ENCODE assay signal across 8 cellular contexts in genomic region chr16:53098526-53099317, GRCh38. TPM values are rescaled to one million over a fixed set of nuclear protein-coding genes. Genes with fewer than 3 reads are reported as not detected.
A peak's percentile ranks its signal among the peaks of the same experiment; 100 is the strongest.
DNase-seq lines count a peak whose midpoint lies in the region; ATAC-seq and TF ChIP-seq lines count a peak whose summit lies in the region.

No MANE protein-coding gene starts in this region.

- no peak for TF ChIP-seq CTCF in fibroblast of lung (conservative IDR thresholded peaks at IDR 0.05 in 1 of 2, IDR thresholded peaks at IDR 0.05 in 1 of 2; ENCODE audit: low read depth in 1 of 2, low read length in 2 of 2)

- H3K9ac ChIP-seq in BLaER1 (peak overlapping the region; percentile 84), NT2/D1 (ENCODE audit: insufficient read length, low read depth) (peak overlapping the region; percentile 72), fibroblast of lung (ENCODE audit: insufficient read depth, low read length) (peak overlapping the region; percentile 61)

- no peaks in the 10 kb centered on the region for H3K9me3 Mint-ChIP-seq in naive thymus-derived CD4-positive, alpha-beta T cell

- no peaks in the 10 kb centered on the region for H3K27me3 Mint-ChIP-seq in naive thymus-derived CD4-positive, alpha-beta T cell

- no peaks in the 10 kb centered on the region for H3K9me3 ChIP-seq in BLaER1
- no peaks in the 10 kb centered on the region for H3K9me3 ChIP-seq in NT2/D1 (ENCODE audit: insufficient read depth, low read length)
- H3K9me3 ChIP-seq in fibroblast of lung (ENCODE audit: control insufficient read depth, insufficient read depth, low read depth, low read length), result no peaks in the 10 kb centered on the region
- H3K9me3 ChIP-seq in naive thymus-derived CD4-positive, alpha-beta T cell (ENCODE audit: control insufficient read depth in 2 of 3, low read length in 3 of 3), result no peaks in the 10 kb centered on the region

- no peaks in the 10 kb centered on the region for H3K36me3 ChIP-seq in BLaER1
- peaks cover 7% of the 10 kb centered on the region for H3K36me3 ChIP-seq in NT2/D1 (ENCODE audit: insufficient read depth, insufficient read length, low read length)
- no peaks in the 10 kb centered on the region for H3K36me3 ChIP-seq in fibroblast of lung (ENCODE audit: control insufficient read depth, insufficient read depth, low read length)
- no peaks in the 10 kb centered on the region for H3K36me3 ChIP-seq in naive thymus-derived CD4-positive, alpha-beta T cell (ENCODE audit: control insufficient read depth in 2 of 3, insufficient read depth in 3 of 3, low read length in 3 of 3)

- H2AFZ ChIP-seq in fibroblast of lung (ENCODE audit: low read length), result no peak overlapping the region

- H3K27me3 ChIP-seq in BLaER1 (no peaks in the 10 kb centered on the region), NT2/D1 (ENCODE audit: insufficient read depth, insufficient read length) (no peaks in the 10 kb centered on the region), fibroblast of lung (ENCODE audit: control insufficient read depth, insufficient read depth, low read length) (no peaks in the 10 kb centered on the region)
- H3K27me3 ChIP-seq in naive thymus-derived CD4-positive, alpha-beta T cell (ENCODE audit: control insufficient read depth in 2 of 2, insufficient read depth in 2 of 2, low read length in 2 of 2), result no peaks in the 10 kb centered on the region

- peaks cover 10% of the 10 kb centered on the region for H3K79me2 ChIP-seq in fibroblast of lung (ENCODE audit: control insufficient read depth, insufficient read depth, low read length)

- POLR2A ChIA-PET in naive thymus-derived CD4-positive, alpha-beta T cell (lab: Charles Lee), result interaction anchor here (0.6 kb wide), 1 partner anchor 56 kb away, joined by 3 read pairs; no protein-coding TSS in a partner anchor

- peak overlapping the region; percentile 97 for H3K4me2 ChIP-seq in BLaER1
- peak overlapping the region; percentile 77 for H3K4me2 ChIP-seq in fibroblast of lung (ENCODE audit: extremely low read depth, insufficient read depth, low read length)

- peak overlapping the region; percentile 24 to 91 (median 66) for H3K27ac Mint-ChIP-seq in naive thymus-derived CD4-positive, alpha-beta T cell

- H3K4me1 ChIP-seq in BLaER1, result peaks cover 67% of the 10 kb centered on the region
- H3K4me1 ChIP-seq in NT2/D1 (ENCODE audit: insufficient read depth, insufficient read length), result peaks cover 8% of the 10 kb centered on the region
- peaks cover 21% of the 10 kb centered on the region for H3K4me1 ChIP-seq in fibroblast of lung (ENCODE audit: control insufficient read depth, extremely low read depth, insufficient read depth, low read length)
- H3K4me1 ChIP-seq in naive thymus-derived CD4-positive, alpha-beta T cell (ENCODE audit: control insufficient read depth in 2 of 2, insufficient read depth in 2 of 2, low read length in 2 of 2), result peaks cover 11 to 26% of the 10 kb centered on the region in 2 donors

- ATAC-seq in GM19035 (IDR thresholded peaks at IDR 0.05; ENCODE audit: unreplicated experiment) (peak; percentile 65), HG03280 (IDR thresholded peaks at IDR 0.05; ENCODE audit: unreplicated experiment) (peak; percentile 67)
- ATAC-seq in naive thymus-derived CD4-positive, alpha-beta T cell, result peak; percentile 87

- intact Hi-C loops in naive thymus-derived CD4-positive, alpha-beta T cell (cut with micrococcal nuclease), result loop anchor here (1.0 to 2.0 kb wide), 4 partner anchors 32 to 405 kb away; partner anchors contain the start of genes AKTIP (in 1 of the 2) and CHD9 (in 1 of the 2)

- H3K27ac ChIP-seq in BLaER1 (peak overlapping the region; percentile 94), fibroblast of lung (ENCODE audit: insufficient read depth, low read length) (peak overlapping the region; percentile 81), temporal lobe (ENCODE audit: low read depth, low read length) (peak overlapping the region; percentile 90)
- peak overlapping the region; percentile 29 for H3K27ac ChIP-seq in naive thymus-derived CD4-positive, alpha-beta T cell (ENCODE audit: low read depth, low read length)

- DNase-seq in NT2/D1 (ENCODE audit: low read depth, low spot score) (peak; percentile 71), fibroblast of lung (ENCODE audit: low read depth in 2 of 2) (peak; percentile 97 to 98)
- DNase-seq in activated T-cell treated with anti-CD3 and anti-CD28 coated beads, Interleukin-2, amount 50 U/mL, for 1 hour, result peak; percentile 37
- DNase-seq in naive thymus-derived CD4-positive, alpha-beta T cell, result peak in 8 of 9 donors; percentile 4 to 47 (median 14)

- CTCF ChIA-PET in naive thymus-derived CD4-positive, alpha-beta T cell (lab: Charles Lee), result interaction anchor here (0.6 kb wide), 1 partner anchor 713 kb away, joined by 4 read pairs; no protein-coding TSS in a partner anchor

- no peaks in the 10 kb centered on the region for H4K20me1 ChIP-seq in BLaER1
- no peaks in the 10 kb centered on the region for H4K20me1 ChIP-seq in fibroblast of lung (ENCODE audit: control insufficient read depth, extremely low read depth, insufficient read depth, low read length)

- H3K4me1 Mint-ChIP-seq in naive thymus-derived CD4-positive, alpha-beta T cell, result peaks cover 10 to 35% (median 17%) of the 10 kb centered on the region in 7 donors

- H3K4me3 ChIP-seq in BLaER1 (peak overlapping the region; percentile 69), NT2/D1 (ENCODE audit: insufficient read length, low read depth) (peak overlapping the region; percentile 35), fibroblast of lung (replicated peaks in 1 of 4; ENCODE audit: control extremely low read depth in 1 of 4, insufficient read depth in 1 of 4, low read depth in 3 of 4, low read length in 4 of 4) (peak overlapping the region; percentile 27 to 55 (median 39))
- peak overlapping the region; percentile 60 for H3K4me3 ChIP-seq in naive thymus-derived CD4-positive, alpha-beta T cell (ENCODE audit: low read length)

- peaks cover 0 to 1% (median 0%) of the 10 kb centered on the region in 5 donors for H3K36me3 Mint-ChIP-seq in naive thymus-derived CD4-positive, alpha-beta T cell

- peak overlapping the region; percentile 79 to 96 (median 87) for H3K4me3 Mint-ChIP-seq in naive thymus-derived CD4-positive, alpha-beta T cell

RNA-seq across cellular contexts. Expression of gene CHD9, which starts 43.9 kb away (rescaled TPM):
- total RNA-seq in fibroblast of lung (47.0 and 60.9 TPM in 2 replicates), temporal lobe (156 TPM)
- 25.5 and 32.9 TPM in 2 replicates for polyA plus RNA-seq in fibroblast of lung
- 12.4 and 14.1 TPM in 2 replicates for polyA plus RNA-seq in fibroblast of lung (2012)
- polyA minus RNA-seq in fibroblast of lung (ENCODE audit: low replicate concordance), result 10.6 TPM in 2 replicates
- total RNA-seq in naive thymus-derived CD4-positive, alpha-beta T cell, result 10 to 100 TPM; 23.8 to 46.4 (median 36.3) TPM
- 10 to 100 TPM; 24.1 to 30.6 TPM for polyA plus RNA-seq in naive thymus-derived CD4-positive, alpha-beta T cell

RNA-seq across cellular contexts. Expression of gene CHD9NB, which starts 46.0 kb away (rescaled TPM):
- total RNA-seq in fibroblast of lung, result 3.6 and 5.3 TPM in 2 replicates
- polyA plus RNA-seq in fibroblast of lung, result 0.34 and 0.81 TPM in 2 replicates
- 0.86 and 1.3 TPM in 2 replicates for polyA plus RNA-seq in fibroblast of lung (2012)
- polyA minus RNA-seq in fibroblast of lung (ENCODE audit: low replicate concordance), result not detected in 2 replicates
- under 1 TPM in 1 of 5 experiments, not detected in 4; 0.22 TPM for total RNA-seq in naive thymus-derived CD4-positive, alpha-beta T cell
- not detected for polyA plus RNA-seq in naive thymus-derived CD4-positive, alpha-beta T cell
- 0.25 TPM for total RNA-seq in temporal lobe

Comparison
In these comparisons a context has a peak if more than half of its experiments do, and no peak if none do; other contexts are left out.
1. Peak in every context shown above with its lines: DNase-seq, ATAC-seq, H3K4me3 ChIP-seq and H3K27ac ChIP-seq.
2. H3K27ac ChIP-seq: peak in every context shown above with its lines; median percentile 94 in BLaER1; 90 in temporal lobe; 81 in fibroblast of lung; 29 in naive thymus-derived CD4-positive, alpha-beta T cell.
3. DNase-seq: peak in every context shown above with its lines; median percentile 98 in fibroblast of lung; 71 in NT2/D1; 37 in activated T-cell treated with anti-CD3 and anti-CD28 coated beads, Interleukin-2, amount 50 U/mL, for 1 hour; 14 in naive thymus-derived CD4-positive, alpha-beta T cell.